1 cellular context compared by ENCODE assay signal in genomic region chr16:71723537-71724319, GRCh38.
TF ChIP-seq lines count a peak whose summit lies in the region.

No MANE protein-coding gene starts in this region.

TF ChIP-seq in K562, 482 proteins besides CTCF, POLR2A, EP300 and RAD21 (continued from another document and continues in another):
- TF ChIP-seq E2F8 (IDR thresholded peaks at IDR 0.05; ENCODE audit: low read depth, partially characterized antibody) (peak; percentile 62), CXXC5 (CRISPR knock-in tag; IDR thresholded peaks at IDR 0.05) (peak; percentile 85), ZNF134 (CRISPR knock-in tag; conservative IDR thresholded peaks at IDR 0.05) (peak; percentile 87), CREM (IDR thresholded peaks at IDR 0.05; ENCODE audit: low read depth) (0 out of 2 replicates have a peak, but pooled peaks have one; percentile 12), ARID4B (CRISPR knock-in tag; IDR thresholded peaks at IDR 0.05) (peak; percentile 39; the same call in 1 of the 2 replicates), TGIF2 (CRISPR knock-in tag; IDR thresholded peaks at IDR 0.05) (0 out of 2 replicates have a peak, but pooled peaks have one; percentile 20), MAX (CRISPR knock-in tag; IDR thresholded peaks at IDR 0.05) (peak; percentile 71), SIN3A (IDR thresholded peaks at IDR 0.05; ENCODE audit: borderline replicate concordance in 2 of 2, control insufficient read depth in 1 of 2, low read depth in 2 of 2, low read length in 2 of 2) (peak in 1 of 2 experiments; percentile 36; a peak in 2 of 4 replicates), ZNF592 (IDR thresholded peaks at IDR 0.05) (peak; percentile 49), FUS (optimal IDR thresholded peaks at IDR 0.05; ENCODE audit: low read depth, low read length) (no peak), THRA (IDR thresholded peaks at IDR 0.05) (no peak), PHF8 (IDR thresholded peaks at IDR 0.05; ENCODE audit: borderline replicate concordance, low read length) (peak; percentile 55; the same call in 1 of the 2 replicates), KAT7 (CRISPR knock-in tag; IDR thresholded peaks at IDR 0.05; ENCODE audit: borderline replicate concordance) (peak; percentile 29; the same call in 1 of the 2 replicates), SAP30 (IDR thresholded peaks at IDR 0.05; ENCODE audit: borderline replicate concordance, insufficient read depth, low read depth, low read length, poor library complexity, severe bottlenecking) (peak; percentile 55), HMGN3 (IDR thresholded peaks at IDR 0.05; ENCODE audit: borderline replicate concordance, extremely low read depth, insufficient read length, low read depth, low read length) (peak; percentile 46), PRDM10 (IDR thresholded peaks at IDR 0.05; ENCODE audit: partially characterized antibody) (peak; percentile 90), TCF7L2 (IDR thresholded peaks at IDR 0.05; ENCODE audit: low read depth, low read length) (0 out of 2 replicates have a peak, but pooled peaks have one; percentile 31), KDM1A (IDR thresholded peaks at IDR 0.05) (no peak), AFF4 (CRISPR knock-in tag; IDR thresholded peaks at IDR 0.05) (0 out of 2 replicates have a peak, but pooled peaks have one; percentile 54), MNT (conservative IDR thresholded peaks at IDR 0.05) (peak in 1 of 2 experiments; percentile 59; a peak in 2 of 4 replicates), EGR1 (conservative IDR thresholded peaks at IDR 0.05) (peak; percentile 60), MAZ (CRISPR knock-in tag; conservative IDR thresholded peaks at IDR 0.05 in 1 of 2, IDR thresholded peaks at IDR 0.05 in 1 of 2) (0 out of 4 replicates have a peak, but pooled peaks of 1 of the 2 experiments have one; percentile 27), ZBTB7A (IDR thresholded peaks at IDR 0.05; ENCODE audit: borderline replicate concordance, control insufficient read depth, low read depth, low read length) (peak; percentile 58; the same call in 1 of the 2 replicates), RBFOX2 (IDR thresholded peaks at IDR 0.05; ENCODE audit: low read depth, low read length) (peak; percentile 68)
